ENCODE assay signal across 1 cellular context in the genomic region with DNA sequence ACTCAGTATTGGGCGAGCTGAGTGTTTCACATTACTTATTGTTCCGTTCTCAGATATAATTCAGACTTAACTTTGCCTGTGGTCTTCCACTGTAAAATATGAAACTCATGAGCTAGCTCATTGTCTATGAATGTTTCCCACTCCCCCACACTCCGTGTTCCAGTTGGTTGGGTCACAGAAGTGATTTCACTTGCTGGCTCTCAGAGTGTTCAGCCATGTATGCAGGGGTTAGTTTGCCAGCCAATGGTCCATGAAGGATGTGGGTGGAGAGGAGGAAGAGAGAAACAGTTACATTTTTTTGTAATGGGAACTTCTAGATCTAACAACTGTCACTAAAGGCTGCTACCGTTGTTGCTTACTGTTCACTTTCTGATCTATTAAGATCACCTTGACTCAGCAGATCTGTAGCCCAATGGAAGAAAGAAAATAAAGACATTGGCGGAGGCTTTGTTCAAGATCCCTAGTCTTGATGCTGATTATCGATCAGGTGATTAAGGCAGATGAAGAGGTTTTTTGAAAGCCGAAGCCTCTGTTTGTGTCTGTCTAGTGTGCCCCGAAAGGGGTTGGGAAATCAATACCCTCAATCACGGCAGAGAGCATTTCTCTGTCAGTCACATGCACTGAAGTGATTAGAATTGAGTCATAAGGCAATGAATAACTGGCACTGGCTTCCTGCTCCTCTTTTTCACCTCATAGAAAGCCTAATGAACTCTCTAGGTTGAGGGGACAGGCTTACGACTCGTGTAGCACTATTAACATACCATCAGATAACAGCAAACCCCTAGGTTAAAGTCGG.
TF ChIP-seq lines count a peak whose summit lies in the region.

No MANE protein-coding gene starts in this region.

TF ChIP-seq in GM23338, 12 proteins besides CTCF, POLR2A, EP300 and RAD21 (continued from another document):
- TF ChIP-seq EZH2 (IDR thresholded peaks at IDR 0.05; ENCODE audit: low read depth, unreplicated experiment) (no peak), CREB1 (CRISPR knock-in tag; IDR thresholded peaks at IDR 0.05; ENCODE audit: low read depth) (no peak), ZNF114 (CRISPR knock-in tag; IDR thresholded peaks at IDR 0.05) (no peak), STAT1 (IDR thresholded peaks at IDR 0.05; ENCODE audit: unreplicated experiment) (no peak), NANOG (IDR thresholded peaks at IDR 0.05; ENCODE audit: borderline replicate concordance) (no peak), POLR2AphosphoS5 (IDR thresholded peaks at IDR 0.05; ENCODE audit: low read depth) (no peak), JUNB (IDR thresholded peaks at IDR 0.05; ENCODE audit: unreplicated experiment) (no peak), ZNF331 (CRISPR knock-in tag; IDR thresholded peaks at IDR 0.05; ENCODE audit: low read depth) (no peak), EZH2phosphoT487 (IDR thresholded peaks at IDR 0.05; ENCODE audit: unreplicated experiment) (no peak)
- TF ChIP-seq, protein P1, sequence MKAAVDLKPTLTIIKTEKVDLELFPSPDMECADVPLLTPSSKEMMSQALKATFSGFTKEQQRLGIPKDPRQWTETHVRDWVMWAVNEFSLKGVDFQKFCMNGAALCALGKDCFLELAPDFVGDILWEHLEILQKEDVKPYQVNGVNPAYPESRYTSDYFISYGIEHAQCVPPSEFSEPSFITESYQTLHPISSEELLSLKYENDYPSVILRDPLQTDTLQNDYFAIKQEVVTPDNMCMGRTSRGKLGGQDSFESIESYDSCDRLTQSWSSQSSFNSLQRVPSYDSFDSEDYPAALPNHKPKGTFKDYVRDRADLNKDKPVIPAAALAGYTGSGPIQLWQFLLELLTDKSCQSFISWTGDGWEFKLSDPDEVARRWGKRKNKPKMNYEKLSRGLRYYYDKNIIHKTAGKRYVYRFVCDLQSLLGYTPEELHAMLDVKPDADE (IDR thresholded peaks at IDR 0.05): no peak
- TF ChIP-seq, protein P2, sequence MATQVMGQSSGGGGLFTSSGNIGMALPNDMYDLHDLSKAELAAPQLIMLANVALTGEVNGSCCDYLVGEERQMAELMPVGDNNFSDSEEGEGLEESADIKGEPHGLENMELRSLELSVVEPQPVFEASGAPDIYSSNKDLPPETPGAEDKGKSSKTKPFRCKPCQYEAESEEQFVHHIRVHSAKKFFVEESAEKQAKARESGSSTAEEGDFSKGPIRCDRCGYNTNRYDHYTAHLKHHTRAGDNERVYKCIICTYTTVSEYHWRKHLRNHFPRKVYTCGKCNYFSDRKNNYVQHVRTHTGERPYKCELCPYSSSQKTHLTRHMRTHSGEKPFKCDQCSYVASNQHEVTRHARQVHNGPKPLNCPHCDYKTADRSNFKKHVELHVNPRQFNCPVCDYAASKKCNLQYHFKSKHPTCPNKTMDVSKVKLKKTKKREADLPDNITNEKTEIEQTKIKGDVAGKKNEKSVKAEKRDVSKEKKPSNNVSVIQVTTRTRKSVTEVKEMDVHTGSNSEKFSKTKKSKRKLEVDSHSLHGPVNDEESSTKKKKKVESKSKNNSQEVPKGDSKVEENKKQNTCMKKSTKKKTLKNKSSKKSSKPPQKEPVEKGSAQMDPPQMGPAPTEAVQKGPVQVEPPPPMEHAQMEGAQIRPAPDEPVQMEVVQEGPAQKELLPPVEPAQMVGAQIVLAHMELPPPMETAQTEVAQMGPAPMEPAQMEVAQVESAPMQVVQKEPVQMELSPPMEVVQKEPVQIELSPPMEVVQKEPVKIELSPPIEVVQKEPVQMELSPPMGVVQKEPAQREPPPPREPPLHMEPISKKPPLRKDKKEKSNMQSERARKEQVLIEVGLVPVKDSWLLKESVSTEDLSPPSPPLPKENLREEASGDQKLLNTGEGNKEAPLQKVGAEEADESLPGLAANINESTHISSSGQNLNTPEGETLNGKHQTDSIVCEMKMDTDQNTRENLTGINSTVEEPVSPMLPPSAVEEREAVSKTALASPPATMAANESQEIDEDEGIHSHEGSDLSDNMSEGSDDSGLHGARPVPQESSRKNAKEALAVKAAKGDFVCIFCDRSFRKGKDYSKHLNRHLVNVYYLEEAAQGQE (IDR thresholded peaks at IDR 0.05; ENCODE audit: unreplicated experiment): no peak
TF ChIP-seq in GM23338: peak in this region for 0.
